In the genomic region with DNA sequence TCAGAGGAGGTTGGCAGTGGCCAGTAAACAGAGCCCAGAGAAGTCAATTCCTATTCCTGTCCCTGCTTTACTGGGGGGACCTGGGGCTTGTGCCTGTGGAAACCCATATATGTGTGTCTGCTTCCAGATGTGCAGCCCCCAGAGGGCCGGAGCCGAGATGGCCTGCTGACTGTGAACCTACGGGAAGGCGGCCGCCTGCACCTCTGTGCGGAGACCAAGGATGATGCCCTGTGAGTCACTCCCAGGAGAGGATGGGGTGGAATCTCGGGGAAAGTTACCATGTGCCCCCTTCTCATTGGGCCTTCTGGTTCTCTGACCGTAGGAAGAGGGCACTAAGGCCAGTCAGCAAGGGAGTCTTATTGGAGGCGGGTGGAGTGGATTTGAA, we compare ENCODE assay signal across 16 cellular contexts.
"Had no signal": no experiment of that assay in that cellular context is flagged by ENCODE, and none has a peak within 500 bp of the region (broad histone marks: within the 10 kb centered on the region; RNA-seq: fewer than 3 reads in every experiment).

No MANE protein-coding gene starts in this region.

- H3K4me3 Mint-ChIP-seq: activated CD4-positive, alpha-beta memory T cell treated with anti-CD3 and anti-CD28 coated beads for 36 hours; activated naive CD8-positive, alpha-beta T cell treated with anti-CD3 and anti-CD28 coated beads, Interleukin-2, amount 50 U/mL, for 24 hours; central memory CD8-positive, alpha-beta T cell; nephron; stimulated activated naive CD8-positive, alpha-beta T cell treated with anti-CD3 and anti-CD28 coated beads, Interleukin-15, amount 100 ng/mL, for 72 hours; T-helper 2 cell treated with Interferon-gamma antibody and Interleukin-4, amounts not matched to agents 5 μg/mL and 100 μg/mL, for 36 hours had no signal

- H3K9me3 ChIP-seq: pancreas, thyroid gland, vagina had no signal

- H3K27ac ChIP-seq: thyroid gland, vagina had no signal

- H3K4me3 ChIP-seq: pancreas, thyroid gland, vagina had no signal

- H3K27me3 ChIP-seq: pancreas, thyroid gland, vagina had no signal

- H3K27ac Mint-ChIP-seq: activated CD4-positive, alpha-beta memory T cell treated with anti-CD3 and anti-CD28 coated beads for 36 hours; activated naive CD8-positive, alpha-beta T cell treated with anti-CD3 and anti-CD28 coated beads, Interleukin-2, amount 50 U/mL, for 24 hours; nephron; T-helper 2 cell treated with Interferon-gamma antibody and Interleukin-4, amounts not matched to agents 5 μg/mL and 100 μg/mL, for 36 hours had no signal

- ATAC-seq: activated naive CD8-positive, alpha-beta T cell treated with anti-CD3 and anti-CD28 coated beads, Interleukin-2, amount 50 U/mL, for 24 hours; stimulated activated naive CD8-positive, alpha-beta T cell treated with anti-CD3 and anti-CD28 coated beads, Interleukin-15, amount 100 ng/mL, for 72 hours had no signal

- H3K36me3 Mint-ChIP-seq: activated CD4-positive, alpha-beta memory T cell treated with anti-CD3 and anti-CD28 coated beads for 36 hours had no signal

- DNase-seq: activated CD4-positive, alpha-beta memory T cell treated with anti-CD3 and anti-CD28 coated beads for 36 hours; activated gamma-delta T cell; activated naive CD8-positive, alpha-beta T cell treated with anti-CD3 and anti-CD28 coated beads, Interleukin-2, amount 50 U/mL, for 24 hours; activated T-cell treated with anti-CD3 and anti-CD28 coated beads, Interleukin-2, amount 50 U/mL, for 48 hours; erythroblast; left cardiac atrium; stimulated activated CD4-positive, alpha-beta T cell treated with anti-CD3 and anti-CD28 coated beads, Interleukin-15, amount 100 ng/mL, for 24 hours; stimulated activated CD4-positive, alpha-beta T cell treated with anti-CD3 and anti-CD28 coated beads, Interleukin-4, amount 100 ng/mL, for 24 hours; stimulated activated naive CD8-positive, alpha-beta T cell treated with anti-CD3 and anti-CD28 coated beads, Interleukin-15, amount 100 ng/mL, for 72 hours; SW 1271; thyroid gland had no signal

- H3K27me3 Mint-ChIP-seq: activated CD4-positive, alpha-beta memory T cell treated with anti-CD3 and anti-CD28 coated beads for 36 hours; activated naive CD8-positive, alpha-beta T cell treated with anti-CD3 and anti-CD28 coated beads, Interleukin-2, amount 50 U/mL, for 24 hours; central memory CD8-positive, alpha-beta T cell; stimulated activated naive CD8-positive, alpha-beta T cell treated with anti-CD3 and anti-CD28 coated beads, Interleukin-15, amount 100 ng/mL, for 72 hours had no signal

- H3K36me3 ChIP-seq: pancreas, thyroid gland, vagina had no signal

- H3K9me3 Mint-ChIP-seq: activated CD4-positive, alpha-beta memory T cell treated with anti-CD3 and anti-CD28 coated beads for 36 hours; activated naive CD8-positive, alpha-beta T cell treated with anti-CD3 and anti-CD28 coated beads, Interleukin-2, amount 50 U/mL, for 24 hours; central memory CD8-positive, alpha-beta T cell; nephron; stimulated activated naive CD8-positive, alpha-beta T cell treated with anti-CD3 and anti-CD28 coated beads, Interleukin-15, amount 100 ng/mL, for 72 hours; T-helper 2 cell treated with Interferon-gamma antibody and Interleukin-4, amounts not matched to agents 5 μg/mL and 100 μg/mL, for 36 hours had no signal

- H3K4me1 ChIP-seq: pancreas had no signal
